In genomic region chr10:5299950-5300349, GRCh38 we compare ENCODE assay signal across 17 cellular contexts.
A peak's percentile ranks its signal among the peaks of the same experiment; 100 is the strongest.
DNase-seq lines count a peak whose midpoint lies in the region; ATAC-seq and TF ChIP-seq lines count a peak whose summit lies in the region.
"Had no signal": no experiment of that assay in that cellular context is flagged by ENCODE, and none has a peak within 500 bp of the region (broad histone marks: within the 10 kb centered on the region; RNA-seq: fewer than 3 reads in every experiment).

No MANE protein-coding gene starts in this region.

- peaks cover 12% of the 10 kb centered on the region for H3K9me3 Mint-ChIP-seq in activated CD8-positive, alpha-beta T cell treated with anti-CD3 and anti-CD28 coated beads, Interleukin-2, amount 10 ng/mL, durations not matched to agents 7 days and 5 days (ENCODE audit: insufficient read depth)
- H3K9me3 Mint-ChIP-seq in activated CD8-positive, alpha-beta T cell treated with anti-CD3 and anti-CD28 coated beads for 36 hours: peaks cover 19% of the 10 kb centered on the region
- H3K9me3 Mint-ChIP-seq in natural killer cell treated with Interleukin-12 subunit alpha and Interleukin-12 subunit beta and Interleukin-15 and Interleukin-18, amount 100 ng/mL, for 72 hours: peaks cover 16% of the 10 kb centered on the region

- H3K4me1 ChIP-seq in esophagus muscularis mucosa: peaks cover 0 to 16% (median 4%) of the 10 kb centered on the region in 4 donors
- H3K4me1 ChIP-seq: BLaER1 had no signal

- no peak for TF ChIP-seq POLR2A in esophagus muscularis mucosa (IDR thresholded peaks at IDR 0.05; ENCODE audit: low read depth)

- no peaks in the 10 kb centered on the region for H3K27me3 ChIP-seq in esophagus muscularis mucosa
- H3K27me3 ChIP-seq: BLaER1 had no signal

- H3K27ac ChIP-seq in esophagus muscularis mucosa (replicated peaks in 1 of 4): no peak overlapping the region
- H3K27ac ChIP-seq: BLaER1, HL-60 had no signal

- H3K27me3 Mint-ChIP-seq in activated CD8-positive, alpha-beta T cell treated with anti-CD3 and anti-CD28 coated beads, Interleukin-2, amount 10 ng/mL, durations not matched to agents 7 days and 5 days (ENCODE audit: low read depth): no peaks in the 10 kb centered on the region
- no peaks in the 10 kb centered on the region for H3K27me3 Mint-ChIP-seq in activated CD8-positive, alpha-beta T cell treated with anti-CD3 and anti-CD28 coated beads for 36 hours
- H3K27me3 Mint-ChIP-seq in natural killer cell treated with Interleukin-12 subunit alpha and Interleukin-12 subunit beta and Interleukin-15 and Interleukin-18, amount 100 ng/mL, for 72 hours: no peaks in the 10 kb centered on the region

- no peaks in the 10 kb centered on the region for H3K36me3 ChIP-seq in esophagus muscularis mucosa
- H3K36me3 ChIP-seq: BLaER1 had no signal

- H3K36me3 Mint-ChIP-seq in activated CD8-positive, alpha-beta T cell treated with anti-CD3 and anti-CD28 coated beads, Interleukin-2, amount 10 ng/mL, durations not matched to agents 7 days and 5 days (ENCODE audit: low read depth): peaks cover 74% of the 10 kb centered on the region
- H3K36me3 Mint-ChIP-seq in activated CD8-positive, alpha-beta T cell treated with anti-CD3 and anti-CD28 coated beads for 36 hours (ENCODE audit: low read depth): peaks cover 49% of the 10 kb centered on the region
- peaks cover 33% of the 10 kb centered on the region for H3K36me3 Mint-ChIP-seq in natural killer cell treated with Interleukin-12 subunit alpha and Interleukin-12 subunit beta and Interleukin-15 and Interleukin-18, amount 100 ng/mL, for 72 hours

- TF ChIP-seq CTCF in activated CD8-positive, alpha-beta T cell treated with anti-CD3 and anti-CD28 coated beads for 36 hours (IDR thresholded peaks at IDR 0.05): no peak
- no peak for TF ChIP-seq CTCF in esophagus muscularis mucosa (IDR thresholded peaks at IDR 0.05)

- peaks cover 0 to 5% (median 5%) of the 10 kb centered on the region in 4 donors for H3K9me3 ChIP-seq in esophagus muscularis mucosa
- H3K9me3 ChIP-seq: BLaER1 had no signal

- CTCF ChIA-PET in activated CD8-positive, alpha-beta T cell treated with anti-CD3 and anti-CD28 coated beads, Interleukin-2, amount 10 ng/mL, durations not matched to agents 7 days and 5 days (lab: Charles Lee): interaction anchor here (0.7 kb wide), 1 partner anchor 14 kb away, joined by 4 read pairs; no protein-coding TSS in a partner anchor
- CTCF ChIA-PET in activated CD8-positive, alpha-beta T cell treated with anti-CD3 and anti-CD28 coated beads for 36 hours (lab: Charles Lee): no interaction called here

- DNase-seq in activated CD8-positive, alpha-beta T cell treated with anti-CD3 and anti-CD28 coated beads, Interleukin-2, amount 10 ng/mL, durations not matched to agents 7 days and 5 days: no peak
- DNase-seq in activated CD8-positive, alpha-beta T cell treated with anti-CD3 and anti-CD28 coated beads for 36 hours: no peak
- DNase-seq in left ventricle myocardium superior (no peak), cardiac septum (ENCODE audit: low spot score) (no peak), esophagus muscularis mucosa (ENCODE audit: extremely low spot score) (peak; percentile 19), GDM1 (lab: John Stamatoyannopoulos, UW) (no peak)
- DNase-seq in natural killer cell treated with Interleukin-12 subunit alpha and Interleukin-12 subunit beta and Interleukin-15 and Interleukin-18, amount 100 ng/mL, for 72 hours (ENCODE audit: low spot score): no peak
- DNase-seq: 8988T; Calu3; CD8-positive, alpha-beta T cell; DMS79 treated with DMSO at 0.1 percent for 48 hours; HCEC 1CT had no signal

- intact Hi-C loops in activated CD8-positive, alpha-beta T cell treated with anti-CD3 and anti-CD28 coated beads for 36 hours (cut with micrococcal nuclease): no loop called here
- intact Hi-C loops in left ventricle myocardium superior (cut with micrococcal nuclease): no loop called here
- intact Hi-C loops in cardiac septum (cut with DNase I): loop anchor here (5.0 kb wide), 1 partner anchor 82 kb away; no protein-coding TSS in a partner anchor
- intact Hi-C loops in esophagus muscularis mucosa (cut with DNase I): no loop called here

- H3K4me3 ChIP-seq in esophagus muscularis mucosa: no peak overlapping the region
- H3K4me3 ChIP-seq: BLaER1, GM12878 had no signal

- POLR2A ChIA-PET in activated CD8-positive, alpha-beta T cell treated with anti-CD3 and anti-CD28 coated beads, Interleukin-2, amount 10 ng/mL, durations not matched to agents 7 days and 5 days (lab: Charles Lee): no interaction called here
- POLR2A ChIA-PET in activated CD8-positive, alpha-beta T cell treated with anti-CD3 and anti-CD28 coated beads for 36 hours (lab: Charles Lee): no interaction called here

- TF ChIP-seq EP300 in esophagus muscularis mucosa (IDR thresholded peaks at IDR 0.05): no peak

- H3K4me1 Mint-ChIP-seq in activated CD8-positive, alpha-beta T cell treated with anti-CD3 and anti-CD28 coated beads, Interleukin-2, amount 10 ng/mL, durations not matched to agents 7 days and 5 days (ENCODE audit: low read depth): peaks cover 47% of the 10 kb centered on the region
- H3K4me1 Mint-ChIP-seq in activated CD8-positive, alpha-beta T cell treated with anti-CD3 and anti-CD28 coated beads for 36 hours (ENCODE audit: low read depth): peaks cover 39% of the 10 kb centered on the region
- H3K4me1 Mint-ChIP-seq in natural killer cell treated with Interleukin-12 subunit alpha and Interleukin-12 subunit beta and Interleukin-15 and Interleukin-18, amount 100 ng/mL, for 72 hours (ENCODE audit: low read depth in 2 of 2): peaks cover 46 to 49% of the 10 kb centered on the region in 2 donors

- H3K4me3 Mint-ChIP-seq in activated CD8-positive, alpha-beta T cell treated with anti-CD3 and anti-CD28 coated beads, Interleukin-2, amount 10 ng/mL, durations not matched to agents 7 days and 5 days: no peak overlapping the region
- H3K4me3 Mint-ChIP-seq in activated CD8-positive, alpha-beta T cell treated with anti-CD3 and anti-CD28 coated beads for 36 hours: no peak overlapping the region
- H3K4me3 Mint-ChIP-seq in natural killer cell treated with Interleukin-12 subunit alpha and Interleukin-12 subunit beta and Interleukin-15 and Interleukin-18, amount 100 ng/mL, for 72 hours: no peak overlapping the region
- H3K4me3 Mint-ChIP-seq: CD14-positive monocyte; CD8-positive, alpha-beta T cell had no signal

- no peak for ATAC-seq in activated CD8-positive, alpha-beta T cell treated with anti-CD3 and anti-CD28 coated beads, Interleukin-2, amount 10 ng/mL, durations not matched to agents 7 days and 5 days
- ATAC-seq in activated CD8-positive, alpha-beta T cell treated with anti-CD3 and anti-CD28 coated beads for 36 hours: no peak
- ATAC-seq in left ventricle myocardium superior (peak; percentile 41), HG03439 (IDR thresholded peaks at IDR 0.05; ENCODE audit: unreplicated experiment) (no peak)
- ATAC-seq in natural killer cell treated with Interleukin-12 subunit alpha and Interleukin-12 subunit beta and Interleukin-15 and Interleukin-18, amount 100 ng/mL, for 72 hours: no peak
- ATAC-seq: CD8-positive, alpha-beta T cell; GM12878 had no signal

- peak overlapping the region; percentile 8 for H3K27ac Mint-ChIP-seq in activated CD8-positive, alpha-beta T cell treated with anti-CD3 and anti-CD28 coated beads, Interleukin-2, amount 10 ng/mL, durations not matched to agents 7 days and 5 days
- H3K27ac Mint-ChIP-seq in activated CD8-positive, alpha-beta T cell treated with anti-CD3 and anti-CD28 coated beads for 36 hours: no peak overlapping the region
- peak overlapping the region; percentile 99 for H3K27ac Mint-ChIP-seq in natural killer cell treated with Interleukin-12 subunit alpha and Interleukin-12 subunit beta and Interleukin-15 and Interleukin-18, amount 100 ng/mL, for 72 hours

- 54% methylated on average over 3 of the region's 3 CpGs for WGBS in esophagus muscularis mucosa
